ENCODE assay signal across 14 cellular contexts in genomic region chr7:81839708-81840359, GRCh38.
DNase-seq lines count a peak whose midpoint lies in the region; ATAC-seq and TF ChIP-seq lines count a peak whose summit lies in the region.
"Had no signal": no experiment of that assay in that cellular context is flagged by ENCODE, and none has a peak within 500 bp of the region (broad histone marks: within the 10 kb centered on the region; RNA-seq: fewer than 3 reads in every experiment).

No MANE protein-coding gene starts in this region.

- no peak for DNase-seq in NCI-H1417 treated with DMSO at 0.1 percent for 48 hours (lab: John Stamatoyannopoulos, UW)
- DNase-seq in A673 (ENCODE audit: low spot score): no peak
- no peak for DNase-seq in NCI-H748 treated with DMSO at 0.1 percent for 48 hours (lab: John Stamatoyannopoulos, UW)
- no peak for DNase-seq in pons (ENCODE audit: low spot score)
- DNase-seq: activated CD4-positive, CD25-positive, alpha-beta regulatory T cell treated with anti-CD3 and anti-CD28 coated beads, Interleukin-2, amount 50 U/mL, for 72 hours; DMS53; foreskin fibroblast; immature natural killer cell; KG1; NCI-H2081 treated with DMSO at 0.1 percent for 48 hours had no signal

- ATAC-seq in GM18499 (IDR thresholded peaks at IDR 0.05; ENCODE audit: insufficient read depth, unreplicated experiment): peak; percentile 98
- ATAC-seq in GM19463 (IDR thresholded peaks at IDR 0.05; ENCODE audit: unreplicated experiment): peak; percentile 87
- peak; percentile 89 for ATAC-seq in HG02884 (IDR thresholded peaks at IDR 0.05; ENCODE audit: unreplicated experiment)
- peak; percentile 71 for ATAC-seq in HG03460 (IDR thresholded peaks at IDR 0.05; ENCODE audit: unreplicated experiment)

- H3K27ac ChIP-seq in A673 (ENCODE audit: low read depth, low read length, poor library complexity, severe bottlenecking): no peak overlapping the region

- CTCF ChIA-PET in A673 (lab: Charles Lee): no interaction called here

- POLR2A ChIA-PET in A673 (lab: Charles Lee; ENCODE audit: low non-redundant PET): no interaction called here

- no peaks in the 10 kb centered on the region for H3K36me3 ChIP-seq in A673 (ENCODE audit: insufficient read depth, low read length, poor library complexity, severe bottlenecking)

- no TSS peak for BruUV-seq in A673 (replicated peaks; lab: Mats Ljungman, UMichigan)

- H3K4me1 ChIP-seq in A673 (ENCODE audit: insufficient read depth, low read length, poor library complexity, severe bottlenecking): no peaks in the 10 kb centered on the region

- H3K4me3 ChIP-seq in A673 (ENCODE audit: low read depth, low read length, poor library complexity, severe bottlenecking): no peak overlapping the region

- H3K27me3 ChIP-seq in A673 (replicated peaks; ENCODE audit: insufficient read depth, low read depth, low read length, poor library complexity): no peaks in the 10 kb centered on the region

- intact Hi-C loops in A673 (cut with micrococcal nuclease; ENCODE audit: unreplicated experiment): no loop called here

- no peak for TF ChIP-seq CTCF in A673 (conservative IDR thresholded peaks at IDR 0.05; ENCODE audit: low read depth, low read length)

- H3K9me3 ChIP-seq in A673 (ENCODE audit: low read depth, low read length, poor library complexity, severe bottlenecking): no peaks in the 10 kb centered on the region
